Comparison of ENCODE assay signal across 1 cellular context in genomic region chr5:97267767-97268166, GRCh38.
TF ChIP-seq lines count a peak whose summit lies in the region.

No MANE protein-coding gene starts in this region.

TF ChIP-seq in H1, 55 proteins besides CTCF, POLR2A, EP300 and RAD21 (continued from another document):
- TF ChIP-seq CHD7 (IDR thresholded peaks at IDR 0.05; ENCODE audit: insufficient replicate concordance, low read length) = no peak
- no peak for TF ChIP-seq SP4 (IDR thresholded peaks at IDR 0.05; ENCODE audit: low read length)
